10 cellular contexts compared by ENCODE assay signal in genomic region chr4:77821775-77822174, GRCh38. TPM values are rescaled to one million over a fixed set of nuclear protein-coding genes. Genes with fewer than 3 reads are reported as not detected.
DNase-seq lines count a peak whose midpoint lies in the region; ATAC-seq and TF ChIP-seq lines count a peak whose summit lies in the region.
"Had no signal": no experiment of that assay in that cellular context is flagged by ENCODE, and none has a peak within 500 bp of the region (broad histone marks: within the 10 kb centered on the region; RNA-seq: fewer than 3 reads in every experiment).

No MANE protein-coding gene starts in this region.

- no peak overlapping the region for H3K9ac ChIP-seq in BLaER1

- H3K4me3 Mint-ChIP-seq in activated naive CD8-positive, alpha-beta T cell treated with anti-CD3 and anti-CD28 coated beads, Interleukin-2, amount 10 ng/mL, durations not matched to agents 7 days and 5 days = peak overlapping the region; percentile 91
- H3K4me3 Mint-ChIP-seq in neural crest cell (peak overlapping the region; percentile 99), Caco-2 (ENCODE audit: unreplicated experiment) (no peak overlapping the region)

- CTCF ChIA-PET in Caco-2 (lab: Charles Lee) = no interaction called here

- H3K27me3 Mint-ChIP-seq in activated naive CD8-positive, alpha-beta T cell treated with anti-CD3 and anti-CD28 coated beads, Interleukin-2, amount 10 ng/mL, durations not matched to agents 7 days and 5 days = no peaks in the 10 kb centered on the region
- H3K27me3 Mint-ChIP-seq in neural crest cell (ENCODE audit: low read depth) = no peaks in the 10 kb centered on the region
- peaks cover 8% of the 10 kb centered on the region for H3K27me3 Mint-ChIP-seq in Caco-2 (ENCODE audit: insufficient read depth, unreplicated experiment)

- H3K27ac Mint-ChIP-seq in activated naive CD8-positive, alpha-beta T cell treated with anti-CD3 and anti-CD28 coated beads, Interleukin-2, amount 10 ng/mL, durations not matched to agents 7 days and 5 days = peak overlapping the region; percentile 90
- H3K27ac Mint-ChIP-seq in neural crest cell (ENCODE audit: unreplicated experiment) = no peak overlapping the region
- no peak overlapping the region for H3K27ac Mint-ChIP-seq in Caco-2 (ENCODE audit: unreplicated experiment)

- peaks cover 34% of the 10 kb centered on the region for H3K4me1 Mint-ChIP-seq in activated naive CD8-positive, alpha-beta T cell treated with anti-CD3 and anti-CD28 coated beads, Interleukin-2, amount 10 ng/mL, durations not matched to agents 7 days and 5 days
- H3K4me1 Mint-ChIP-seq in neural crest cell (peaks cover 25% of the 10 kb centered on the region), Caco-2 (ENCODE audit: low read depth, unreplicated experiment) (no peaks in the 10 kb centered on the region)

- peaks cover 19% of the 10 kb centered on the region for H4K20me1 ChIP-seq in BLaER1

- H3K4me1 ChIP-seq in BLaER1 = peaks cover 27% of the 10 kb centered on the region
- peaks cover 7% of the 10 kb centered on the region for H3K4me1 ChIP-seq in Caco-2

- POLR2A ChIA-PET in activated naive CD8-positive, alpha-beta T cell treated with anti-CD3 and anti-CD28 coated beads, Interleukin-2, amount 10 ng/mL, durations not matched to agents 7 days and 5 days (lab: Charles Lee) = interaction anchor here (1.0 to 7.1 kb wide), 3 partner anchors 24 to 38 kb away, joined by 3 to 330 read pairs (median 135); partner anchors contain the start of gene MRPL1
- POLR2A ChIA-PET in Caco-2 (lab: Charles Lee) = no interaction called here

- H3K27ac ChIP-seq in BLaER1 = no peak overlapping the region

- H3K9me3 ChIP-seq in BLaER1 (no peaks in the 10 kb centered on the region), Caco-2 (no peaks in the 10 kb centered on the region)

- peak overlapping the region; percentile 84 for H3K4me2 ChIP-seq in BLaER1

- no TSS peak for BruUV-seq in Caco-2 (replicated peaks; lab: Mats Ljungman, UMichigan)

- intact Hi-C loops in Caco-2 (cut with micrococcal nuclease; ENCODE audit: unreplicated experiment) = no loop called here

- no peaks in the 10 kb centered on the region for H3K27me3 ChIP-seq in BLaER1
- no peaks in the 10 kb centered on the region for H3K27me3 ChIP-seq in Caco-2 (replicated peaks; ENCODE audit: control insufficient read depth, insufficient read depth, low read length)
- H3K27me3 ChIP-seq: hepatocyte had no signal

- H3K36me3 ChIP-seq in BLaER1 = no peaks in the 10 kb centered on the region
- H3K36me3 ChIP-seq in Caco-2 (ENCODE audit: control insufficient read depth, insufficient read depth, low read length) = no peaks in the 10 kb centered on the region

- H3K9me3 Mint-ChIP-seq in activated naive CD8-positive, alpha-beta T cell treated with anti-CD3 and anti-CD28 coated beads, Interleukin-2, amount 10 ng/mL, durations not matched to agents 7 days and 5 days = no peaks in the 10 kb centered on the region
- H3K9me3 Mint-ChIP-seq in neural crest cell = no peaks in the 10 kb centered on the region
- H3K9me3 Mint-ChIP-seq in Caco-2 (ENCODE audit: unreplicated experiment) = no peaks in the 10 kb centered on the region

- TF ChIP-seq CTCF in neural crest cell (conservative IDR thresholded peaks at IDR 0.05) = no peak
- no peak for TF ChIP-seq CTCF in Caco-2 (IDR thresholded peaks at IDR 0.05; ENCODE audit: insufficient read depth in 1 of 2, low read depth in 1 of 2, low read length in 1 of 2, severe bottlenecking in 1 of 2, unreplicated experiment in 1 of 2)

- H3K36me3 Mint-ChIP-seq in activated naive CD8-positive, alpha-beta T cell treated with anti-CD3 and anti-CD28 coated beads, Interleukin-2, amount 10 ng/mL, durations not matched to agents 7 days and 5 days = peaks cover 15% of the 10 kb centered on the region
- H3K36me3 Mint-ChIP-seq in neural crest cell (ENCODE audit: low read depth) (no peaks in the 10 kb centered on the region), Caco-2 (ENCODE audit: insufficient read depth, unreplicated experiment) (peaks cover 13% of the 10 kb centered on the region)

- no peak overlapping the region for H3K4me3 ChIP-seq in BLaER1
- H3K4me3 ChIP-seq in Caco-2 (ENCODE audit: low read depth, low read length) = no peak overlapping the region

- DNase-seq in MV-4-11 (lab: John Stamatoyannopoulos, UW) = peak; percentile 15
- DNase-seq in activated naive CD8-positive, alpha-beta T cell treated with anti-CD3 and anti-CD28 coated beads, Interleukin-2, amount 10 ng/mL, durations not matched to agents 7 days and 5 days = no peak
- no peak for DNase-seq in neural crest cell (ENCODE audit: low read depth, low spot score)
- no peak for DNase-seq in Caco-2
- no peak for DNase-seq in hepatic stellate cell (ENCODE audit: low spot score)
- DNase-seq: NCI-H187 treated with DMSO at 0.1 percent for 48 hours had no signal

- peak; percentile 1 for ATAC-seq in activated naive CD8-positive, alpha-beta T cell treated with anti-CD3 and anti-CD28 coated beads, Interleukin-2, amount 10 ng/mL, durations not matched to agents 7 days and 5 days (ENCODE audit: low read depth)
- no peak for ATAC-seq in HG03039 (IDR thresholded peaks at IDR 0.05; ENCODE audit: unreplicated experiment)
- no peak for ATAC-seq in GM19452 (IDR thresholded peaks at IDR 0.05; ENCODE audit: unreplicated experiment)

RNA-seq across cellular contexts. Expression of gene CNOT6L, which starts 2.6 kb away (rescaled TPM):
- 100 to 1,000 TPM; 160 to 164 TPM for total RNA-seq in activated naive CD8-positive, alpha-beta T cell treated with anti-CD3 and anti-CD28 coated beads, Interleukin-2, amount 10 ng/mL, durations not matched to agents 7 days and 5 days
- 30.2 and 31.3 TPM in 2 replicates for total RNA-seq in neural crest cell
- total RNA-seq in Caco-2 (2022) = 18.8 and 20.2 TPM in 2 replicates

RNA-seq across cellular contexts. Expression of gene MRPL1, which starts 40.9 kb away (rescaled TPM):
- 10 to 100 TPM; 21.4 to 29.6 TPM for total RNA-seq in activated naive CD8-positive, alpha-beta T cell treated with anti-CD3 and anti-CD28 coated beads, Interleukin-2, amount 10 ng/mL, durations not matched to agents 7 days and 5 days
- 39.0 and 45.1 TPM in 2 replicates for total RNA-seq in neural crest cell
- 38.4 and 42.0 TPM in 2 replicates for total RNA-seq in Caco-2 (2022)
